ENCODE assay signal across 16 cellular contexts in genomic region chr2:112277591-112278220, GRCh38. TPM values are rescaled to one million over a fixed set of nuclear protein-coding genes. Genes with fewer than 3 reads are reported as not detected.
DNase-seq lines count a peak whose midpoint lies in the region; ATAC-seq and TF ChIP-seq lines count a peak whose summit lies in the region.
"Had no signal": no experiment of that assay in that cellular context is flagged by ENCODE, and none has a peak within 500 bp of the region (broad histone marks: within the 10 kb centered on the region; RNA-seq: fewer than 3 reads in every experiment).

No MANE protein-coding gene starts in this region.

- intact Hi-C loops in CD4-positive, alpha-beta memory T cell (cut with micrococcal nuclease) = loop anchor here (5.0 kb wide), 1 partner anchor 395 kb away; the partner anchor contains the start of gene ANAPC1
- intact Hi-C loops in sciatic nerve (cut with DNase I) = no loop called here

- H3K4me1 Mint-ChIP-seq in CD4-positive, alpha-beta memory T cell = peaks cover 22 to 64% (median 35%) of the 10 kb centered on the region in 4 donors
- peaks cover 21% of the 10 kb centered on the region for H3K4me1 Mint-ChIP-seq in T-helper 17 cell
- H3K4me1 Mint-ChIP-seq in naive thymus-derived CD8-positive, alpha-beta T cell = peaks cover 11 to 51% (median 36%) of the 10 kb centered on the region in 4 donors
- peaks cover 29% of the 10 kb centered on the region for H3K4me1 Mint-ChIP-seq in mesothelial cell of epicardium

- peak overlapping the region; percentile 77 for H3K4me3 ChIP-seq in ACC112 (ENCODE audit: low read depth, low read length)
- no peak overlapping the region for H3K4me3 ChIP-seq in CD4-positive, alpha-beta memory T cell (ENCODE audit: low read length in 2 of 2)
- H3K4me3 ChIP-seq: thyroid gland had no signal

- H3K27me3 ChIP-seq in ACC112 (ENCODE audit: insufficient read depth, low read length) = no peaks in the 10 kb centered on the region
- H3K27me3 ChIP-seq in CD4-positive, alpha-beta memory T cell (ENCODE audit: insufficient read depth, low read length) = no peaks in the 10 kb centered on the region
- H3K27me3 ChIP-seq: brain microvascular endothelial cell, thyroid gland had no signal

- H3K27ac ChIP-seq in ACC112 (ENCODE audit: low read depth, low read length) = peak overlapping the region; percentile 41
- no peak overlapping the region for H3K27ac ChIP-seq in CD4-positive, alpha-beta memory T cell (ENCODE audit: low read depth, low read length)
- H3K27ac ChIP-seq: brain microvascular endothelial cell had no signal

- POLR2A ChIA-PET in CD4-positive, alpha-beta memory T cell (lab: Charles Lee; ENCODE audit: partially characterized antibody) = interaction anchor here (0.6 to 2.0 kb wide), 5 partner anchors 23 to 1308 kb away, joined by 3 to 9 read pairs (median 5); partner anchors contain the start of gene ZC3H8
- POLR2A ChIA-PET in naive thymus-derived CD8-positive, alpha-beta T cell (lab: Charles Lee) = interaction anchor here (0.5 to 0.6 kb wide), 2 partner anchors 11 to 12 kb away, joined by 3 to 4 read pairs; no protein-coding TSS in a partner anchor

- peak in 4 of 5 donors; percentile 19 to 36 (median 30) for DNase-seq in CD4-positive, alpha-beta memory T cell
- no peak for DNase-seq in T-helper 17 cell
- DNase-seq in naive thymus-derived CD8-positive, alpha-beta T cell = peak in 3 of 10 donors; percentile 54 to 63 (median 60)
- DNase-seq in mesothelial cell of epicardium (ENCODE audit: low spot score in 2 of 2, unreplicated experiment in 2 of 2) = no peak
- DNase-seq in NCI-H2227 (lab: John Stamatoyannopoulos, UW; ENCODE audit: unreplicated experiment) = no peak
- no peak for DNase-seq in sciatic nerve (ENCODE audit: low spot score)
- DNase-seq: brain microvascular endothelial cell; dermis blood vessel endothelial cell; erythroblast; mesendoderm; NCI-H1694; stimulated activated CD4-positive, alpha-beta T cell treated with anti-CD3 and anti-CD28 coated beads, Interleukin-4, amount 100 ng/mL, for 1 hour; thyroid gland had no signal

- peak overlapping the region; percentile 12 to 100 (median 62) for H3K27ac Mint-ChIP-seq in CD4-positive, alpha-beta memory T cell
- H3K27ac Mint-ChIP-seq in T-helper 17 cell = peak overlapping the region; percentile 97
- H3K27ac Mint-ChIP-seq in naive thymus-derived CD8-positive, alpha-beta T cell = peak overlapping the region in 8 of 10 donors; percentile 8 to 84 (median 56)
- H3K27ac Mint-ChIP-seq in mesothelial cell of epicardium = no peak overlapping the region

- peak overlapping the region; percentile 11 for H2AFZ ChIP-seq in ACC112 (ENCODE audit: low read length, unreplicated experiment)

- TF ChIP-seq CTCF in mesothelial cell of epicardium (IDR thresholded peaks at IDR 0.05; ENCODE audit: unreplicated experiment) = no peak

- H3K9me3 ChIP-seq in CD4-positive, alpha-beta memory T cell (ENCODE audit: control insufficient read depth in 1 of 2, low read length in 2 of 2) = no peaks in the 10 kb centered on the region
- no peaks in the 10 kb centered on the region for H3K9me3 ChIP-seq in T-helper 17 cell (ENCODE audit: control insufficient read depth, low read length, poor library complexity, severe bottlenecking)
- H3K9me3 ChIP-seq: HAP-1, thyroid gland had no signal

- H3K4me1 ChIP-seq in ACC112 (ENCODE audit: control insufficient read depth, insufficient read depth, low read length, unreplicated experiment) = peaks cover 15% of the 10 kb centered on the region
- peaks cover 34% of the 10 kb centered on the region for H3K4me1 ChIP-seq in CD4-positive, alpha-beta memory T cell (ENCODE audit: insufficient read depth, low read length)

- H3K4me3 Mint-ChIP-seq in CD4-positive, alpha-beta memory T cell = peak overlapping the region in 6 of 8 donors; percentile 55 to 87 (median 62)
- H3K4me3 Mint-ChIP-seq in T-helper 17 cell (no peak overlapping the region), mesothelial cell of epicardium (no peak overlapping the region)
- H3K4me3 Mint-ChIP-seq in naive thymus-derived CD8-positive, alpha-beta T cell = peak overlapping the region in 9 of 10 donors; percentile 11 to 86 (median 80)

- CTCF ChIA-PET in CD4-positive, alpha-beta memory T cell (lab: Charles Lee; ENCODE audit: partially characterized antibody) = interaction anchor here (0.7 to 1.8 kb wide), 5 partner anchors 18 to 156 kb away, joined by 3 to 11 read pairs (median 4); no protein-coding TSS in a partner anchor

- peaks cover 0 to 10% of the 10 kb centered on the region in 2 donors for H3K36me3 Mint-ChIP-seq in CD4-positive, alpha-beta memory T cell
- no peaks in the 10 kb centered on the region for H3K36me3 Mint-ChIP-seq in T-helper 17 cell (ENCODE audit: low read depth)
- no peaks in the 10 kb centered on the region for H3K36me3 Mint-ChIP-seq in naive thymus-derived CD8-positive, alpha-beta T cell
- H3K36me3 Mint-ChIP-seq in mesothelial cell of epicardium = no peaks in the 10 kb centered on the region

- no peaks in the 10 kb centered on the region for H3K36me3 ChIP-seq in ACC112 (ENCODE audit: insufficient read depth, low read length)
- no peaks in the 10 kb centered on the region for H3K36me3 ChIP-seq in CD4-positive, alpha-beta memory T cell (ENCODE audit: insufficient read depth, low read length)
- H3K36me3 ChIP-seq: brain microvascular endothelial cell, HAP-1, thyroid gland had no signal

- peaks cover 6% of the 10 kb centered on the region for H3K79me2 ChIP-seq in ACC112 (ENCODE audit: control insufficient read depth, insufficient read depth, low read length, unreplicated experiment)

- H3K27me3 Mint-ChIP-seq in CD4-positive, alpha-beta memory T cell = no peaks in the 10 kb centered on the region
- H3K27me3 Mint-ChIP-seq in T-helper 17 cell (no peaks in the 10 kb centered on the region), mesothelial cell of epicardium (ENCODE audit: low read depth) (no peaks in the 10 kb centered on the region)
- no peaks in the 10 kb centered on the region for H3K27me3 Mint-ChIP-seq in naive thymus-derived CD8-positive, alpha-beta T cell

- H3K9me3 Mint-ChIP-seq in CD4-positive, alpha-beta memory T cell = no peaks in the 10 kb centered on the region
- H3K9me3 Mint-ChIP-seq in naive thymus-derived CD8-positive, alpha-beta T cell = no peaks in the 10 kb centered on the region
- no peaks in the 10 kb centered on the region for H3K9me3 Mint-ChIP-seq in mesothelial cell of epicardium

- ATAC-seq in T-helper 17 cell = no peak
- ATAC-seq in naive thymus-derived CD8-positive, alpha-beta T cell = no peak
- no peak for ATAC-seq in HG02571 (IDR thresholded peaks at IDR 0.05; ENCODE audit: unreplicated experiment)
- no peak for ATAC-seq in sciatic nerve

RNA-seq across cellular contexts. Expression of gene ZC3H6, which starts 2.3 kb away (rescaled TPM):
- total RNA-seq in CD4-positive, alpha-beta memory T cell = 10 to 100 TPM; 36.8 to 43.2 TPM
- polyA plus RNA-seq in CD4-positive, alpha-beta memory T cell = 1 to 10 TPM; 4.6 to 7.7 TPM
- total RNA-seq in T-helper 17 cell = 10 to 100 TPM; 17.7 to 19.6 TPM
- total RNA-seq in naive thymus-derived CD8-positive, alpha-beta T cell = 10 to 100 TPM; 29.1 to 33.3 TPM
- 10 to 100 TPM in 1 of 3 donors, 1 to 10 TPM in 2; 5.0 to 10.3 (median 9.0) TPM for polyA plus RNA-seq in naive thymus-derived CD8-positive, alpha-beta T cell
- 12.1 to 16.2 TPM (median 15.8 TPM) in 3 replicates for total RNA-seq in mesothelial cell of epicardium
- 37.7 TPM for total RNA-seq in sciatic nerve

RNA-seq across cellular contexts. Expression of gene ZC3H8, which starts 22.9 kb away (rescaled TPM):
- 10 to 100 TPM; 17.9 to 18.9 TPM for total RNA-seq in CD4-positive, alpha-beta memory T cell
- polyA plus RNA-seq in CD4-positive, alpha-beta memory T cell = 10 to 100 TPM in 1 of 2 donors, 1 to 10 TPM in 1; 8.4 to 17.3 TPM
- total RNA-seq in T-helper 17 cell (10 to 100 TPM; 15.3 to 16.8 TPM), mesothelial cell of epicardium (18.7 to 20.7 TPM (median 20.2 TPM) in 3 replicates), sciatic nerve (11.1 TPM)
- total RNA-seq in naive thymus-derived CD8-positive, alpha-beta T cell = 10 to 100 TPM; 22.2 to 29.4 TPM
- polyA plus RNA-seq in naive thymus-derived CD8-positive, alpha-beta T cell = 10 to 100 TPM; 10.6 to 17.3 (median 11.9) TPM

Comparison
In these comparisons a context has a peak if more than half of its experiments do, and no peak if none do; other contexts are left out.
1. DNase-seq: peak in CD4-positive, alpha-beta memory T cell (4 of 5); none in T-helper 17 cell (0 of 3), mesothelial cell of epicardium (0 of 2), NCI-H2227 (single experiment) and sciatic nerve (single experiment).
2. H3K4me3 Mint-ChIP-seq: peak in CD4-positive, alpha-beta memory T cell (6 of 8) and naive thymus-derived CD8-positive, alpha-beta T cell (9 of 10); none in T-helper 17 cell (single experiment) and mesothelial cell of epicardium (single experiment).